16 cellular contexts compared by ENCODE assay signal in the genomic region with DNA sequence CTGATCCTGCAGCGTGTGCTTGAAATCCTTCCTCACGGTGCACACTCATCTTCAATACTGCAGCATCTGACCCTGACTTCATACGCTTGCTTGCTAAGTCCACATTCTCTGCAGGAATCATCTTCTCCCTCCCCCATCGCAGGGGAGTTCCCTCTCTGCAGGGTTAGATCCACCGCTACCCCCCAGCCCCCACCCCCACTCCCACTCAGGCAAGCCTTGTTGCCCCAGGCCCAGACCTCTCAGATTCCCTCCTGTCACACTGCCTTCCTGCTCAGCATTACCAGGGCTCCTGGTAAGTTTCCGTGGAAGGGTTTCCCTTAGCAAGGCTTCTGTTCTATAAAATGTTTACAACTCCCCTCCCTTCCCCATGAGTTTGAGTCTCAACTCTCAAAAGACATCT.
DNase-seq lines count a peak whose midpoint lies in the region; ATAC-seq and TF ChIP-seq lines count a peak whose summit lies in the region.
"Had no signal": no experiment of that assay in that cellular context is flagged by ENCODE, and none has a peak within 500 bp of the region (broad histone marks: within the 10 kb centered on the region; RNA-seq: fewer than 3 reads in every experiment).

No MANE protein-coding gene starts in this region.

- H3K36me3 ChIP-seq in hepatocyte (replicated peaks; ENCODE audit: insufficient read depth, low read depth) (no peaks in the 10 kb centered on the region), brain microvascular endothelial cell (replicated peaks) (no peaks in the 10 kb centered on the region), right lobe of liver (no peaks in the 10 kb centered on the region)

- no peak for ATAC-seq in stimulated activated naive CD8-positive, alpha-beta T cell treated with anti-CD3 and anti-CD28 coated beads, Interleukin-15, Interleukin-2, amounts not matched to agents 100 U/mL and 50 U/mL, for 24 hours
- ATAC-seq in HG03025 (IDR thresholded peaks at IDR 0.05; ENCODE audit: low FRiP score, unreplicated experiment) (no peak), right lobe of liver (no peak)

- H3K4me1 ChIP-seq in hepatocyte (ENCODE audit: insufficient read depth), result peaks cover 4% of the 10 kb centered on the region
- H3K4me1 ChIP-seq in right lobe of liver, result peaks cover 0 to 4% (median 0%) of the 10 kb centered on the region in 4 donors

- TF ChIP-seq POLR2A in right lobe of liver (IDR thresholded peaks at IDR 0.05), result no peak

- no peaks in the 10 kb centered on the region for H3K9me3 Mint-ChIP-seq in stimulated activated naive CD8-positive, alpha-beta T cell treated with anti-CD3 and anti-CD28 coated beads, Interleukin-15, Interleukin-2, amounts not matched to agents 100 ng/mL and 50 ng/mL, for 24 hours
- H3K9me3 Mint-ChIP-seq in nephron progenitor cell (no peaks in the 10 kb centered on the region), type B pancreatic cell (no peaks in the 10 kb centered on the region)
- H3K9me3 Mint-ChIP-seq: CD4-positive, alpha-beta T cell had no signal

- in situ Hi-C loops in brain microvascular endothelial cell (cut with HindIII; ENCODE audit: low pct_ligation_motif_present, low sequenced_read_pairs), result no loop called here

- H3K27ac ChIP-seq in hepatocyte, result no peak overlapping the region
- no peak overlapping the region for H3K27ac ChIP-seq in brain microvascular endothelial cell
- H3K27ac ChIP-seq in right lobe of liver, result no peak overlapping the region

- H3K36me3 Mint-ChIP-seq in stimulated activated naive CD8-positive, alpha-beta T cell treated with anti-CD3 and anti-CD28 coated beads, Interleukin-15, Interleukin-2, amounts not matched to agents 100 ng/mL and 50 ng/mL, for 24 hours (ENCODE audit: low read depth), result peaks cover 26% of the 10 kb centered on the region
- H3K36me3 Mint-ChIP-seq in nephron progenitor cell (ENCODE audit: low read depth), result peaks cover 60% of the 10 kb centered on the region
- peaks cover 16% of the 10 kb centered on the region for H3K36me3 Mint-ChIP-seq in type B pancreatic cell

- WGBS in hepatocyte (ENCODE audit: low lambda C conversion rate, missing lambda C conversion rate), result 33% methylated on average over 3 of the region's 6 CpGs
- WGBS in right lobe of liver (ENCODE audit: insufficient coverage, low coverage, low lambda C conversion rate, missing lambda C conversion rate), result 82% methylated on average over 4 of the region's 6 CpGs

- H3K4me3 Mint-ChIP-seq in stimulated activated naive CD8-positive, alpha-beta T cell treated with anti-CD3 and anti-CD28 coated beads, Interleukin-15, Interleukin-2, amounts not matched to agents 100 ng/mL and 50 ng/mL, for 24 hours, result no peak overlapping the region
- H3K4me3 Mint-ChIP-seq in nephron progenitor cell, result peak overlapping the region; percentile 60
- peak overlapping the region; percentile 33 for H3K4me3 Mint-ChIP-seq in type B pancreatic cell
- H3K4me3 Mint-ChIP-seq: CD4-positive, alpha-beta T cell had no signal

- no peak for TF ChIP-seq CTCF in hepatocyte (IDR thresholded peaks at IDR 0.05; ENCODE audit: poor library complexity)
- no peak for TF ChIP-seq CTCF in nephron progenitor cell (IDR thresholded peaks at IDR 0.05)
- no peak for TF ChIP-seq CTCF in type B pancreatic cell (conservative IDR thresholded peaks at IDR 0.05)
- TF ChIP-seq CTCF in brain microvascular endothelial cell (IDR thresholded peaks at IDR 0.05; ENCODE audit: low read depth, low read length, missing control alignments), result no peak
- TF ChIP-seq CTCF in right lobe of liver (IDR thresholded peaks at IDR 0.05), result no peak

- peak overlapping the region; percentile 12 for H3K4me2 ChIP-seq in hepatocyte

- no peaks in the 10 kb centered on the region for H4K20me1 ChIP-seq in hepatocyte (ENCODE audit: insufficient read depth, poor library complexity, severe bottlenecking)

- H3K27me3 ChIP-seq in hepatocyte (no peaks in the 10 kb centered on the region), brain microvascular endothelial cell (replicated peaks) (no peaks in the 10 kb centered on the region), right lobe of liver (no peaks in the 10 kb centered on the region)
- H3K27me3 ChIP-seq: BE2C had no signal

- H3K4me1 Mint-ChIP-seq in stimulated activated naive CD8-positive, alpha-beta T cell treated with anti-CD3 and anti-CD28 coated beads, Interleukin-15, Interleukin-2, amounts not matched to agents 100 ng/mL and 50 ng/mL, for 24 hours (ENCODE audit: low read depth), result no peaks in the 10 kb centered on the region
- H3K4me1 Mint-ChIP-seq in nephron progenitor cell (peaks cover 28% of the 10 kb centered on the region), type B pancreatic cell (ENCODE audit: unreplicated experiment) (peaks cover 28% of the 10 kb centered on the region)

- H3K79me2 ChIP-seq in hepatocyte, result peaks cover 29% of the 10 kb centered on the region

- H3K9me3 ChIP-seq in hepatocyte (ENCODE audit: low read depth), result no peaks in the 10 kb centered on the region
- no peaks in the 10 kb centered on the region for H3K9me3 ChIP-seq in right lobe of liver

- H3K27me3 Mint-ChIP-seq in stimulated activated naive CD8-positive, alpha-beta T cell treated with anti-CD3 and anti-CD28 coated beads, Interleukin-15, Interleukin-2, amounts not matched to agents 100 ng/mL and 50 ng/mL, for 24 hours, result no peaks in the 10 kb centered on the region
- H3K27me3 Mint-ChIP-seq in nephron progenitor cell (ENCODE audit: low read depth, poor library complexity) (peaks cover 2% of the 10 kb centered on the region), type B pancreatic cell (no peaks in the 10 kb centered on the region)
- H3K27me3 Mint-ChIP-seq: CD4-positive, alpha-beta T cell had no signal

- no peaks in the 10 kb centered on the region for H3K9me2 ChIP-seq in hepatocyte (replicated peaks; ENCODE audit: insufficient read depth)

- H3K4me3 ChIP-seq in hepatocyte, result no peak overlapping the region
- H3K4me3 ChIP-seq in brain microvascular endothelial cell (ENCODE audit: low read depth, low read length), result no peak overlapping the region
- H3K4me3 ChIP-seq in right lobe of liver, result no peak overlapping the region

- intact Hi-C loops in right lobe of liver (cut with DNase I), result no loop called here

- no peak for DNase-seq in stimulated activated naive CD8-positive, alpha-beta T cell treated with anti-CD3 and anti-CD28 coated beads, Interleukin-15, Interleukin-2, amounts not matched to agents 100 U/mL and 50 U/mL, for 24 hours
- DNase-seq in hepatocyte (ENCODE audit: low spot score) (no peak), nephron progenitor cell (no peak), type B pancreatic cell (ENCODE audit: extremely low spot score, unreplicated experiment) (no peak), brain microvascular endothelial cell (no peak), right lobe of liver (no peak)
- DNase-seq: 8988T; BE2C; CD4-positive, alpha-beta T cell; KBM-7; NCI-H1436 treated with DMSO at 0.1 percent for 48 hours; NCI-H2081; NCI-H510A; NCI-H82 had no signal

- no peak overlapping the region for H2AFZ ChIP-seq in hepatocyte

- peak overlapping the region; percentile 1 for H3K27ac Mint-ChIP-seq in stimulated activated naive CD8-positive, alpha-beta T cell treated with anti-CD3 and anti-CD28 coated beads, Interleukin-15, Interleukin-2, amounts not matched to agents 100 ng/mL and 50 ng/mL, for 24 hours
- H3K27ac Mint-ChIP-seq in nephron progenitor cell, result peak overlapping the region; percentile 80
- peak overlapping the region; percentile 26 for H3K27ac Mint-ChIP-seq in type B pancreatic cell
- H3K27ac Mint-ChIP-seq: CD4-positive, alpha-beta T cell had no signal

Comparison
In these comparisons a context has a peak if more than half of its experiments do, and no peak if none do; other contexts are left out.
1. H3K27ac Mint-ChIP-seq: peak in every context shown above with its lines; median percentile 80 in nephron progenitor cell; 26 in type B pancreatic cell; 1 in stimulated activated naive CD8-positive, alpha-beta T cell treated with anti-CD3 and anti-CD28 coated beads, Interleukin-15, Interleukin-2, amounts not matched to agents 100 ng/mL and 50 ng/mL, for 24 hours.